8 cellular contexts compared by ENCODE assay signal in the genomic region with DNA sequence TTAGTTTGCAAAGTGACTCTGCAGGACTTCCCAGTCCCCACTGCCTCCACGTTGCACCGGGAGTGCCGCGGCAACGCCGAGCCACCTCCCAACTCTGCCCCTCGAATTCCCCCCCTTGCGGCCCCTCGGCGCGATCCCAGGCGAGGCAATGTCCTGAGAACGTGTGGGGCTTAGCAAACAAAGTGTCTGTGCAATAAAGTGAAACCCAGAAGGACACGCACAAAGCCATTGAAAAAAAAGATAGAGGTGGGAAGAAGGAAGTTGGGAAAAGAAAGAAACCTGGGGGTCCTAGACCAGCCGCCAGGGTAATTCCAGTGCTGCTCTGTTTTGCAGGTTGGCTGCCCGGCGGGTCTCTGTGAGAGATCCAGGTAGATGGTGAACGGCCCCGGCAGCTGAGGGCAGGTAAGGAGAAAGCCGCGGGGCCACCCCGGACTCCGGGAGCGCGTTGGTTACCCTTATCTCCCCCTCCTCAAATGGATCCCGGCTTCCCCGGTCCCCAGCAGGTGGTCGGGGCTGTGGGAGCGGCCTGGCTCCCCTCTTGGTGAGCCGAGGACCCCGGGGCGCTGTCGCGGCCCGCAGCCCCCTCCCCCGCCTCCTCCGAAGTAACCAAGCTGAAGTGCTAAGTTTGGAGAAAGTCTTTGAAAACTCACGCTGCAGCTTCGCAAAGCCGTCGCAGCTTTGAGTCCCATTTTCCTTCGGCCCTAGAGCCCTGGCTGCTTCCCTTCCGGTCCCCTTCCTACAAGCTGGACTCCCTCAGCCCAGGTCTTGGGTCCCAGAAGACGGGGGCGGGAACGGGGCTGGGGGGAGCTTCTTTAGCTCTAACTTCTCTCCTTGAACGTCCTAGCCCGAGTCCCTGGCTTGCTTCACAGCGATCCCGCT. TPM values are rescaled to one million over a fixed set of nuclear protein-coding genes. Genes with fewer than 3 reads are reported as not detected.
DNase-seq lines count a peak whose midpoint lies in the region; ATAC-seq and TF ChIP-seq lines count a peak whose summit lies in the region.

No MANE protein-coding gene starts in this region.

- ATAC-seq in activated CD4-positive, CD25-positive, alpha-beta regulatory T cell treated with anti-CD3 and anti-CD28 coated beads, Interleukin-2, amount 50 U/mL, for 24 hours = no peak
- ATAC-seq in HG02759 (IDR thresholded peaks at IDR 0.05; ENCODE audit: unreplicated experiment) = peak; percentile 11
- ATAC-seq in gastroesophageal sphincter = no peak

- TF ChIP-seq POLR2A in gastroesophageal sphincter (IDR thresholded peaks at IDR 0.05) = no peak

- H3K27ac ChIP-seq in VCaP (peak overlapping the region; percentile 75), gastroesophageal sphincter (no peak overlapping the region), skin epidermis (peak overlapping the region in 17 of 21 experiments; percentile 22 to 89 (median 71))

- TF ChIP-seq EP300 in gastroesophageal sphincter (IDR thresholded peaks at IDR 0.05) = no peak

- H3K27me3 ChIP-seq in gastroesophageal sphincter = peaks cover 100% of the 10 kb centered on the region

- TF ChIP-seq CTCF in VCaP (conservative IDR thresholded peaks at IDR 0.05) (no peak), gastroesophageal sphincter (IDR thresholded peaks at IDR 0.05) (no peak)

- peaks cover 0 to 19% of the 10 kb centered on the region in 2 donors for H3K36me3 ChIP-seq in gastroesophageal sphincter

- DNase-seq in activated CD4-positive, CD25-positive, alpha-beta regulatory T cell treated with anti-CD3 and anti-CD28 coated beads, Interleukin-2, amount 50 U/mL, for 72 hours = peak; percentile 31
- no peak for DNase-seq in T-helper 9 cell
- no peak for DNase-seq in putamen (ENCODE audit: low spot score)

- peaks cover 0 to 26% (median 0%) of the 10 kb centered on the region in 3 donors for H3K9me3 ChIP-seq in gastroesophageal sphincter

- 5 to 26% methylated on average over 13 to 21 of the region's 50 CpGs for WGBS in gastroesophageal sphincter (ENCODE audit: low coverage in 1 of 2), 2 donors

- H3K4me3 ChIP-seq in gastroesophageal sphincter (peak overlapping the region; percentile 28 to 62), skin epidermis (peak overlapping the region; percentile 37 to 61 (median 52))

- peaks cover 0 to 76% (median 32%) of the 10 kb centered on the region in 3 donors for H3K4me1 ChIP-seq in gastroesophageal sphincter

RNA-seq across cellular contexts. Expression of a gene that starts 0.5 kb away (rescaled TPM):
- under 1 TPM in 1 of 4 donors, not detected in 3; 0.62 TPM for total RNA-seq in gastroesophageal sphincter

Comparison
In these comparisons a context has a peak if more than half of its experiments do, and no peak if none do; other contexts are left out.
1. H3K27ac ChIP-seq: peak in VCaP (single experiment) and skin epidermis (17 of 21); none in gastroesophageal sphincter (0 of 4).